ENCODE assay signal across 9 cellular contexts in genomic region chr11:96259053-96259837, GRCh38.
DNase-seq lines count a peak whose midpoint lies in the region; ATAC-seq and TF ChIP-seq lines count a peak whose summit lies in the region.
"Had no signal": no experiment of that assay in that cellular context is flagged by ENCODE, and none has a peak within 500 bp of the region (broad histone marks: within the 10 kb centered on the region; RNA-seq: fewer than 3 reads in every experiment).

No MANE protein-coding gene starts in this region.

- peak overlapping the region; percentile 87 for H3K27ac Mint-ChIP-seq in osteocyte (ENCODE audit: unreplicated experiment)

- TF ChIP-seq CTCF in DND-41 (IDR thresholded peaks at IDR 0.05; ENCODE audit: borderline replicate concordance, extremely low read depth, low read length, poor library complexity, severe bottlenecking) (no peak), Peyer's patch (IDR thresholded peaks at IDR 0.05) (no peak), osteocyte (IDR thresholded peaks at IDR 0.05) (no peak)

- no peaks in the 10 kb centered on the region for H3K27me3 ChIP-seq in DND-41 (ENCODE audit: insufficient read depth, low read length, poor library complexity)
- no peaks in the 10 kb centered on the region for H3K27me3 ChIP-seq in Peyer's patch
- no peaks in the 10 kb centered on the region for H3K27me3 ChIP-seq in esophagus (ENCODE audit: control insufficient read depth in 1 of 2, insufficient read depth in 2 of 2, low read length in 2 of 2)

- DNase-seq in DND-41 (no peak), Peyer's patch (no peak), osteocyte (ENCODE audit: extremely low spot score, unreplicated experiment) (no peak), epidermal melanocyte (ENCODE audit: insufficient read length, low spot score) (no peak), caudate nucleus (lab: John Stamatoyannopoulos, UW) (no peak), DMS 273 (lab: John Stamatoyannopoulos, UW; ENCODE audit: unreplicated experiment) (no peak)
- DNase-seq: NCI-H1105 treated with DMSO at 0.1 percent for 48 hours had no signal

- H3K4me3 ChIP-seq in DND-41 (ENCODE audit: low read depth in 1 of 2, low read length in 2 of 2) (no peak overlapping the region), Peyer's patch (no peak overlapping the region), esophagus (ENCODE audit: low read depth in 1 of 2, low read length in 2 of 2) (no peak overlapping the region)

- H2AFZ ChIP-seq in DND-41 (ENCODE audit: low read depth, low read length), result no peak overlapping the region

- H4K20me1 ChIP-seq in DND-41 (ENCODE audit: insufficient read depth, low read length), result no peaks in the 10 kb centered on the region

- H3K9me3 ChIP-seq in DND-41 (ENCODE audit: insufficient read depth, low read length, severe bottlenecking) (no peaks in the 10 kb centered on the region), Peyer's patch (no peaks in the 10 kb centered on the region), esophagus (ENCODE audit: control insufficient read depth in 2 of 2, insufficient read depth in 1 of 2, low read depth in 1 of 2, low read length in 1 of 2) (no peaks in the 10 kb centered on the region)

- H3K4me1 ChIP-seq in DND-41 (ENCODE audit: insufficient read depth, low read length) (peaks cover 73% of the 10 kb centered on the region), Peyer's patch (peaks cover 0 to 48% (median 31%) of the 10 kb centered on the region in 4 donors), esophagus (ENCODE audit: control insufficient read depth in 2 of 2, insufficient read depth in 2 of 2, low read length in 1 of 2) (peaks cover 3 to 5% of the 10 kb centered on the region in 2 donors)

- H3K27ac ChIP-seq in DND-41 (ENCODE audit: low read length), result peak overlapping the region; percentile 94
- peak overlapping the region; percentile 67 to 84 (median 76) for H3K27ac ChIP-seq in Peyer's patch
- peak overlapping the region; percentile 49 to 56 for H3K27ac ChIP-seq in esophagus (ENCODE audit: low read depth in 2 of 2, low read length in 1 of 2)
- H3K27ac ChIP-seq in caudate nucleus (ENCODE audit: low read depth, low read length), result no peak overlapping the region

- H3K4me3 Mint-ChIP-seq in osteocyte (ENCODE audit: unreplicated experiment), result no peak overlapping the region

- no peak for TF ChIP-seq POLR2A in Peyer's patch (IDR thresholded peaks at IDR 0.05)

- H3K36me3 ChIP-seq in DND-41 (ENCODE audit: insufficient read depth, low read length) (no peaks in the 10 kb centered on the region), Peyer's patch (no peaks in the 10 kb centered on the region), esophagus (ENCODE audit: control insufficient read depth in 2 of 2, insufficient read depth in 2 of 2, low read length in 1 of 2) (no peaks in the 10 kb centered on the region)

- ATAC-seq in DND-41 (ENCODE audit: insufficient read depth, low read depth) (no peak), GM19351 (IDR thresholded peaks at IDR 0.05; ENCODE audit: unreplicated experiment) (no peak)

- peaks cover 76% of the 10 kb centered on the region for H3K4me1 Mint-ChIP-seq in osteocyte (ENCODE audit: unreplicated experiment)

- peaks cover 19% of the 10 kb centered on the region for H3K79me2 ChIP-seq in DND-41 (ENCODE audit: insufficient read depth, low read length)

- H3K9ac ChIP-seq in DND-41 (ENCODE audit: low read depth, low read length), result peak overlapping the region; percentile 51

- peak overlapping the region; percentile 60 for H3K4me2 ChIP-seq in DND-41 (ENCODE audit: insufficient read depth, low read length)

- no peaks in the 10 kb centered on the region for H3K36me3 Mint-ChIP-seq in osteocyte (ENCODE audit: unreplicated experiment)

- H3K9me3 Mint-ChIP-seq in osteocyte (ENCODE audit: unreplicated experiment), result no peaks in the 10 kb centered on the region

- WGBS in esophagus, 2 donors, result 42 to 47% methylated on average over 4 of the region's 4 CpGs

- no peaks in the 10 kb centered on the region for H3K27me3 Mint-ChIP-seq in osteocyte (ENCODE audit: unreplicated experiment)
